In the genomic region with DNA sequence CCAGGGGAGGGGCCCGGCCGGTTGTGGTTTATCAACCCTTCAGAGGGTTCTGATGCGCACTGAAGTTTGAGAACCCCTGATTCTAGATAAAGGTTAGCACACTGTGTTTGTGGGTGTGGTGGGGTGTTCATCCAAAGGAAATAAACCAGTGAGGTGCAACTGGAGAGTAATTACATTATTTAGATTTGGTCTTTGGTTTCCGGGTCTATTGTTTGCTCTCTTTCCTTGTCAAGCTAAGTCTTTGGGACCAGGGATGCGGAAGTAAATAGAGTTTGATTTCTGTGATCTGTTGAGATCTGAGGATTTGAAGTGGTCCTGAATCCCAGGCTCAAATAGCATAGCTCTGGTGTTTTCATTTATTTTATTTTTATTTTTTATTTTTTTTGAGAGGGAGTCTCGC, we compare ENCODE assay signal across 2 cellular contexts.
TF ChIP-seq lines count a peak whose summit lies in the region.

No MANE protein-coding gene starts in this region.

TF ChIP-seq in SK-N-SH, 30 proteins besides CTCF, POLR2A, EP300 and RAD21 (continued from another document):
- TF ChIP-seq FOXJ3 (CRISPR knock-in tag; IDR thresholded peaks at IDR 0.05) (no peak), USF2 (IDR thresholded peaks at IDR 0.05; ENCODE audit: borderline replicate concordance, low read depth, low read length) (no peak), POLR2AphosphoS5 (IDR thresholded peaks at IDR 0.05; ENCODE audit: low read depth, low read length) (no peak), ELF1 (IDR thresholded peaks at IDR 0.05) (no peak), FOSL2 (IDR thresholded peaks at IDR 0.05; ENCODE audit: borderline replicate concordance, low read depth) (no peak), NFIC (IDR thresholded peaks at IDR 0.05; ENCODE audit: borderline replicate concordance) (no peak), YY1 (IDR thresholded peaks at IDR 0.05; ENCODE audit: low read depth) (no peak), RCOR1 (IDR thresholded peaks at IDR 0.05; ENCODE audit: low read length) (no peak), CHD2 (IDR thresholded peaks at IDR 0.05; ENCODE audit: low read length, partially characterized antibody) (no peak), FOXM1 (IDR thresholded peaks at IDR 0.05; ENCODE audit: low read depth) (no peak), REST (IDR thresholded peaks at IDR 0.05; ENCODE audit: low read depth, low read length) (no peak), NRF1 (IDR thresholded peaks at IDR 0.05; ENCODE audit: low read depth, low read length) (no peak)

TF ChIP-seq in SK-N-SH treated with all-trans-retinoic acid at 6 μM for 48 hours, 23 proteins besides CTCF, POLR2A, EP300 and RAD21 (continued from another document):
- TF ChIP-seq, protein P1, sequence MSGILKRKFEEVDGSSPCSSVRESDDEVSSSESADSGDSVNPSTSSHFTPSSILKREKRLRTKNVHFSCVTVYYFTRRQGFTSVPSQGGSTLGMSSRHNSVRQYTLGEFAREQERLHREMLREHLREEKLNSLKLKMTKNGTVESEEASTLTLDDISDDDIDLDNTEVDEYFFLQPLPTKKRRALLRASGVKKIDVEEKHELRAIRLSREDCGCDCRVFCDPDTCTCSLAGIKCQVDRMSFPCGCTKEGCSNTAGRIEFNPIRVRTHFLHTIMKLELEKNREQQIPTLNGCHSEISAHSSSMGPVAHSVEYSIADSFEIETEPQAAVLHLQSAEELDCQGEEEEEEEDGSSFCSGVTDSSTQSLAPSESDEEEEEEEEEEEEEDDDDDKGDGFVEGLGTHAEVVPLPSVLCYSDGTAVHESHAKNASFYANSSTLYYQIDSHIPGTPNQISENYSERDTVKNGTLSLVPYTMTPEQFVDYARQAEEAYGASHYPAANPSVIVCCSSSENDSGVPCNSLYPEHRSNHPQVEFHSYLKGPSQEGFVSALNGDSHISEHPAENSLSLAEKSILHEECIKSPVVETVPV (CRISPR knock-in tag; IDR thresholded peaks at IDR 0.05) = no peak
- TF ChIP-seq RARB (CRISPR knock-in tag; IDR thresholded peaks at IDR 0.05) = no peak
- TF ChIP-seq ISL1 (CRISPR knock-in tag; IDR thresholded peaks at IDR 0.05) = no peak
- TF ChIP-seq ZNF70 (CRISPR knock-in tag; IDR thresholded peaks at IDR 0.05) = no peak
- no peak for TF ChIP-seq GLIS3 (CRISPR knock-in tag; IDR thresholded peaks at IDR 0.05)
